1 cellular context compared by ENCODE assay signal in genomic region chr11:131481317-131481716, GRCh38.
TF ChIP-seq lines count a peak whose summit lies in the region.

No MANE protein-coding gene starts in this region.

TF ChIP-seq in GM23338, 12 proteins besides CTCF, POLR2A, EP300 and RAD21:
- TF ChIP-seq POLR2AphosphoS5 (IDR thresholded peaks at IDR 0.05; ENCODE audit: low read depth) (no peak), EZH2 (IDR thresholded peaks at IDR 0.05; ENCODE audit: low read depth, unreplicated experiment) (no peak), NANOG (IDR thresholded peaks at IDR 0.05; ENCODE audit: borderline replicate concordance) (no peak), STAT1 (IDR thresholded peaks at IDR 0.05; ENCODE audit: unreplicated experiment) (no peak), ETS1 (IDR thresholded peaks at IDR 0.05) (no peak), ZNF462 (CRISPR knock-in tag; IDR thresholded peaks at IDR 0.05) (no peak), EZH2phosphoT487 (IDR thresholded peaks at IDR 0.05; ENCODE audit: unreplicated experiment) (no peak), JUNB (IDR thresholded peaks at IDR 0.05; ENCODE audit: unreplicated experiment) (no peak)
